9 cellular contexts compared by ENCODE assay signal in the genomic region with DNA sequence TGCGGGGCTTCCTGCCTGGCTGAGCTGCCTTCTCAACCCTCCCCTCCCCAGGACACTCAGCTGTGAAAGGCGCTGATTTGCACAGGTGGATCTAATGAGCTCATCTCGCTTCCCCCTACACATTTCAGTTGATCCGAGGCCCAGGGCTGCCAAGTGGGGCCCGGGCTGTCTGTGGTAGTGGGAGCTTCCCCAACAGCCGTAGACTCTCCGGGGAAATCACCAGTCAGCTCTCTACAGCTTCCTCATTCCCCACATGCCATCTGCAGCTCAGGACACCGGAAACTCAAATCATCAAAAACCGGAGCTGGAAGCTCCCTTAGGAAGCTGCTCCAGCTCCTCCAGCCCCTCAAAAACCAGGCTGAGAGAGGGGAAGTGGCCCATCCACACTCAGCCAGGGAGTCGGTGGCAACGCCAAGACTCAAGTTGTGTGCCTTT. TPM values are rescaled to one million over a fixed set of nuclear protein-coding genes. Genes with fewer than 3 reads are reported as not detected.
DNase-seq lines count a peak whose midpoint lies in the region; ATAC-seq and TF ChIP-seq lines count a peak whose summit lies in the region.
"Had no signal": no experiment of that assay in that cellular context is flagged by ENCODE, and none has a peak within 500 bp of the region (broad histone marks: within the 10 kb centered on the region; RNA-seq: fewer than 3 reads in every experiment).

No MANE protein-coding gene starts in this region.

- no peak overlapping the region for H2AFZ ChIP-seq in H9 (ENCODE audit: low read length)
- no peak overlapping the region for H2AFZ ChIP-seq in GM23248
- H2AFZ ChIP-seq: PC-9 had no signal

- H3K79me2 ChIP-seq in DOHH2 (ENCODE audit: control insufficient read depth, low read length) (no peaks in the 10 kb centered on the region), H9 (ENCODE audit: insufficient read depth, low read length) (no peaks in the 10 kb centered on the region), GM23248 (ENCODE audit: insufficient read depth) (no peaks in the 10 kb centered on the region)

- H3K4ac ChIP-seq in H9 (ENCODE audit: low read depth, low read length), result no peak overlapping the region

- no peaks in the 10 kb centered on the region for H3K9me2 ChIP-seq in DOHH2 (replicated peaks; ENCODE audit: control insufficient read depth, low read length)
- H3K9me2 ChIP-seq in GM23248 (ENCODE audit: insufficient read depth), result no peaks in the 10 kb centered on the region

- no CpG with 5 or more reads among the region's 11 CpGs for WGBS in H9 (ENCODE audit: extremely low coverage, insufficient read length, low lambda C conversion rate)
- 57% methylated on average over 11 of the region's 11 CpGs for WGBS in GM23248 (ENCODE audit: low coverage in 1 of 2, low lambda C conversion rate in 2 of 2, missing lambda C conversion rate in 2 of 2), 2 experiments

- no peak overlapping the region; a peak in 1 of 7 replicates for H3K27ac Mint-ChIP-seq in H9

- peak overlapping the region; percentile 46 for H3K4me2 ChIP-seq in DOHH2 (ENCODE audit: low read length)
- no peak overlapping the region for H3K4me2 ChIP-seq in H9 (ENCODE audit: insufficient read depth, insufficient read length, low read length)
- no peak overlapping the region for H3K4me2 ChIP-seq in GM23248 (ENCODE audit: unreplicated experiment)
- H3K4me2 ChIP-seq: PC-9 had no signal

- no peak overlapping the region for H4K91ac ChIP-seq in H9 (ENCODE audit: insufficient read length, low read depth, low read length)

- H3K27ac ChIP-seq in DOHH2 (ENCODE audit: low read depth, low read length), result no peak overlapping the region
- peak overlapping the region; percentile 58 for H3K27ac ChIP-seq in lower lobe of right lung
- no peak overlapping the region for H3K27ac ChIP-seq in H9 (ENCODE audit: insufficient read length, low read depth, low read length)
- H3K27ac ChIP-seq in GM23248, result no peak overlapping the region
- H3K27ac ChIP-seq: PC-9 had no signal

- no peak overlapping the region for H4K5ac ChIP-seq in H9 (ENCODE audit: insufficient read length, low read depth, low read length)

- H3K4me1 ChIP-seq in DOHH2 (ENCODE audit: control insufficient read depth, low read length), result peaks cover 32% of the 10 kb centered on the region
- peaks cover 9% of the 10 kb centered on the region for H3K4me1 ChIP-seq in adipocyte (ENCODE audit: control insufficient read depth, insufficient read depth, low read length)
- peaks cover 27% of the 10 kb centered on the region for H3K4me1 ChIP-seq in lower lobe of right lung
- H3K4me1 ChIP-seq in H9 (ENCODE audit: insufficient read depth, low read length), result no peaks in the 10 kb centered on the region
- no peaks in the 10 kb centered on the region for H3K4me1 ChIP-seq in GM23248 (ENCODE audit: insufficient read depth)

- H4K8ac ChIP-seq in H9 (replicated peaks; ENCODE audit: insufficient read length, low read depth, low read length), result no peak overlapping the region

- H3K56ac ChIP-seq in H9 (ENCODE audit: insufficient read length, low read depth, low read length), result no peak overlapping the region

- H3K23ac ChIP-seq in H9 (ENCODE audit: insufficient read length, low read depth, low read length), result no peak overlapping the region

- DNase-seq in adipocyte (ENCODE audit: low read depth), result peak; percentile 18
- DNase-seq in lower lobe of right lung, result peak; percentile 52
- no peak for DNase-seq in H9
- no peak for DNase-seq in GM23248
- DNase-seq in NCI-H128 (lab: John Stamatoyannopoulos, UW; ENCODE audit: unreplicated experiment), result no peak

- H3K36me3 Mint-ChIP-seq in H9 (ENCODE audit: insufficient read depth in 1 of 3, low read depth in 3 of 3), result no peaks in the 10 kb centered on the region

- H2BK5ac ChIP-seq in H9 (ENCODE audit: insufficient read length, low read length), result no peak overlapping the region

- H3K23me2 ChIP-seq in H9 (ENCODE audit: insufficient read length, low read depth, low read length, poor library complexity, severe bottlenecking), result no peaks in the 10 kb centered on the region

- no peak overlapping the region for H2BK120ac ChIP-seq in H9 (ENCODE audit: low read depth, low read length, poor library complexity, severe bottlenecking)

- peaks cover 26 to 31% of the 10 kb centered on the region in 2 experiments for H3K4me1 Mint-ChIP-seq in H9

- H3K79me1 ChIP-seq in H9 (ENCODE audit: insufficient read depth, low read depth, low read length, poor library complexity, severe bottlenecking), result no peaks in the 10 kb centered on the region

- H3K14ac ChIP-seq in H9 (ENCODE audit: insufficient read depth, low read length), result no peak overlapping the region; the same call in 1 of the 2 replicates

- peaks cover 5% of the 10 kb centered on the region for H3K27me3 Mint-ChIP-seq in H9 (ENCODE audit: low read depth)

- peak overlapping the region; percentile 27 for H3K4me3 ChIP-seq in DOHH2 (ENCODE audit: low read length)
- H3K4me3 ChIP-seq in adipocyte (ENCODE audit: low read length), result no peak overlapping the region
- no peak overlapping the region for H3K4me3 ChIP-seq in lower lobe of right lung
- no peak overlapping the region for H3K4me3 ChIP-seq in GM23248
- H3K4me3 ChIP-seq: PC-9 had no signal

- no peaks in the 10 kb centered on the region for H3K9me3 ChIP-seq in DOHH2 (ENCODE audit: control insufficient read depth, insufficient read depth, low read length)
- H3K9me3 ChIP-seq in adipocyte (ENCODE audit: control insufficient read depth, low read length), result no peaks in the 10 kb centered on the region
- no peaks in the 10 kb centered on the region for H3K9me3 ChIP-seq in lower lobe of right lung
- H3K9me3 ChIP-seq in H9 (ENCODE audit: control insufficient read depth, low read depth, low read length), result no peaks in the 10 kb centered on the region
- no peaks in the 10 kb centered on the region for H3K9me3 ChIP-seq in GM23248 (ENCODE audit: low read depth)

- no peak overlapping the region for H2BK20ac ChIP-seq in H9 (ENCODE audit: low read depth, low read length, poor library complexity, severe bottlenecking)

- in situ Hi-C loops in GM23248 (cut with MboI), result no loop called here

- intact Hi-C loops in lower lobe of right lung (cut with DNase I), result no loop called here

- no peak overlapping the region for H2BK15ac ChIP-seq in H9 (ENCODE audit: low read depth, low read length)

- H2AK5ac ChIP-seq in H9 (ENCODE audit: insufficient read length, low read length), result no peak overlapping the region

- no peak for TF ChIP-seq CTCF in DOHH2 (IDR thresholded peaks at IDR 0.05; ENCODE audit: low read depth, low read length, poor library complexity, severe bottlenecking)
- TF ChIP-seq CTCF in lower lobe of right lung (IDR thresholded peaks at IDR 0.05), result no peak
- TF ChIP-seq CTCF in H9 (conservative IDR thresholded peaks at IDR 0.05), result no peak

- H4K20me1 ChIP-seq in DOHH2 (ENCODE audit: control insufficient read depth, insufficient read depth, low read depth, low read length) (no peaks in the 10 kb centered on the region), H9 (ENCODE audit: control insufficient read depth, insufficient read depth, insufficient read length) (no peaks in the 10 kb centered on the region), GM23248 (ENCODE audit: insufficient read depth) (no peaks in the 10 kb centered on the region)

- H3K27me3 ChIP-seq in DOHH2 (ENCODE audit: control insufficient read depth, low read length) (no peaks in the 10 kb centered on the region), adipocyte (replicated peaks; ENCODE audit: control insufficient read depth, insufficient read depth, low read length) (peaks cover 37% of the 10 kb centered on the region), lower lobe of right lung (ENCODE audit: low read depth) (no peaks in the 10 kb centered on the region), H9 (ENCODE audit: insufficient read depth, low read length) (no peaks in the 10 kb centered on the region), GM23248 (replicated peaks; ENCODE audit: insufficient read depth) (peaks cover 4% of the 10 kb centered on the region)

- 0 out of 5 replicates have a peak, but pooled peaks cover 0 to under 1% of the 10 kb centered on the region in 2 experiments for H3K9me3 Mint-ChIP-seq in H9

- H3T11ph ChIP-seq in H9 (ENCODE audit: low read length), result no peak overlapping the region

- no peak overlapping the region for H2BK12ac ChIP-seq in H9 (ENCODE audit: insufficient read length, low read depth, low read length)

- H3K4me3 Mint-ChIP-seq in H9, result no peak overlapping the region; a peak in 1 of 5 replicates

- no peaks in the 10 kb centered on the region for H3K36me3 ChIP-seq in DOHH2 (ENCODE audit: control insufficient read depth, low read length)
- H3K36me3 ChIP-seq in adipocyte (ENCODE audit: control insufficient read depth, insufficient read depth, low read length, severe bottlenecking), result no peaks in the 10 kb centered on the region
- no peaks in the 10 kb centered on the region for H3K36me3 ChIP-seq in lower lobe of right lung
- no peaks in the 10 kb centered on the region for H3K36me3 ChIP-seq in GM23248 (ENCODE audit: low read depth)

- ATAC-seq in HG02678 (IDR thresholded peaks at IDR 0.05; ENCODE audit: unreplicated experiment) (peak; percentile 94), lower lobe of right lung (peak; percentile 77), GM18498 (IDR thresholded peaks at IDR 0.05; ENCODE audit: unreplicated experiment) (no peak)

- H3F3A ChIP-seq in DOHH2 (ENCODE audit: control insufficient read depth, insufficient read depth) (no peaks in the 10 kb centered on the region), GM23248 (ENCODE audit: insufficient read depth) (no peaks in the 10 kb centered on the region)

- H3K18ac ChIP-seq in H9 (ENCODE audit: insufficient read length, low read depth, low read length), result no peak overlapping the region

- H3K9ac ChIP-seq in adipocyte (ENCODE audit: low read length), result no peak overlapping the region
- H3K9ac ChIP-seq in H9 (ENCODE audit: extremely low read depth, insufficient read length, low read length), result no peak overlapping the region
- no peak overlapping the region for H3K9ac ChIP-seq in GM23248

RNA-seq across cellular contexts. Expression of gene SMIM20, which starts 56.2 kb away (rescaled TPM):
- 25.7 TPM for total RNA-seq in lower lobe of right lung
- 39.7 and 40.2 TPM in 2 replicates for total RNA-seq in H9 (2021)
- 24.3 and 35.6 TPM in 2 replicates for total RNA-seq in GM23248 (2014; rRNA removed; shearing (Covaris generic))
- 53.0 and 53.7 TPM in 2 replicates for polyA plus RNA-seq in GM23248 (2016; fragmentation: Nextera tagmentation; extraction: Ambion mirVana)

Comparison
In these comparisons a context has a peak if more than half of its experiments do, and no peak if none do; other contexts are left out.
1. DNase-seq: peak in adipocyte (single experiment) and lower lobe of right lung (single experiment); none in H9 (single experiment), GM23248 (single experiment) and NCI-H128 (single experiment).